Comparison of ENCODE assay signal across 1 cellular context in the genomic region with DNA sequence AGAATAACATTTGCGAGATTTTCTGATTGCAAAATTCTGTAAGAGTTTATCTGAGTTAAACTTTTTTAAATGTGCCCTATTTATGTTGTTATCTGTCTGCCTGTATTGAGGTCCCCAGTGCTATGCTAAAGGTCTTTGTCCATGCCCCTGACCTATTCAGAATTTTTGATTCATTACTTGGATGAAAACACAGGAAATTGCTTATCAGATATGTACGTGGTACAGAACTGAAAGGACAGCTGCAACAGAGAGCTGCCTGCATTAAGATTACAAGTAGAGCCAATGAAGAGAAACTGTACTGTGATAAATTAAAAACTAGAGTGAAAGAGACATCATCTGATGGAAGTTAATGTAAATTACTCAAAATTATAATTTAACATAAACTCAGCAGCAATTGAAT.
TF ChIP-seq lines count a peak whose summit lies in the region.

No MANE protein-coding gene starts in this region.

TF ChIP-seq in HepG2, 621 proteins besides CTCF, POLR2A, EP300 and RAD21 (continued from another document):
- TF ChIP-seq, protein P1, sequence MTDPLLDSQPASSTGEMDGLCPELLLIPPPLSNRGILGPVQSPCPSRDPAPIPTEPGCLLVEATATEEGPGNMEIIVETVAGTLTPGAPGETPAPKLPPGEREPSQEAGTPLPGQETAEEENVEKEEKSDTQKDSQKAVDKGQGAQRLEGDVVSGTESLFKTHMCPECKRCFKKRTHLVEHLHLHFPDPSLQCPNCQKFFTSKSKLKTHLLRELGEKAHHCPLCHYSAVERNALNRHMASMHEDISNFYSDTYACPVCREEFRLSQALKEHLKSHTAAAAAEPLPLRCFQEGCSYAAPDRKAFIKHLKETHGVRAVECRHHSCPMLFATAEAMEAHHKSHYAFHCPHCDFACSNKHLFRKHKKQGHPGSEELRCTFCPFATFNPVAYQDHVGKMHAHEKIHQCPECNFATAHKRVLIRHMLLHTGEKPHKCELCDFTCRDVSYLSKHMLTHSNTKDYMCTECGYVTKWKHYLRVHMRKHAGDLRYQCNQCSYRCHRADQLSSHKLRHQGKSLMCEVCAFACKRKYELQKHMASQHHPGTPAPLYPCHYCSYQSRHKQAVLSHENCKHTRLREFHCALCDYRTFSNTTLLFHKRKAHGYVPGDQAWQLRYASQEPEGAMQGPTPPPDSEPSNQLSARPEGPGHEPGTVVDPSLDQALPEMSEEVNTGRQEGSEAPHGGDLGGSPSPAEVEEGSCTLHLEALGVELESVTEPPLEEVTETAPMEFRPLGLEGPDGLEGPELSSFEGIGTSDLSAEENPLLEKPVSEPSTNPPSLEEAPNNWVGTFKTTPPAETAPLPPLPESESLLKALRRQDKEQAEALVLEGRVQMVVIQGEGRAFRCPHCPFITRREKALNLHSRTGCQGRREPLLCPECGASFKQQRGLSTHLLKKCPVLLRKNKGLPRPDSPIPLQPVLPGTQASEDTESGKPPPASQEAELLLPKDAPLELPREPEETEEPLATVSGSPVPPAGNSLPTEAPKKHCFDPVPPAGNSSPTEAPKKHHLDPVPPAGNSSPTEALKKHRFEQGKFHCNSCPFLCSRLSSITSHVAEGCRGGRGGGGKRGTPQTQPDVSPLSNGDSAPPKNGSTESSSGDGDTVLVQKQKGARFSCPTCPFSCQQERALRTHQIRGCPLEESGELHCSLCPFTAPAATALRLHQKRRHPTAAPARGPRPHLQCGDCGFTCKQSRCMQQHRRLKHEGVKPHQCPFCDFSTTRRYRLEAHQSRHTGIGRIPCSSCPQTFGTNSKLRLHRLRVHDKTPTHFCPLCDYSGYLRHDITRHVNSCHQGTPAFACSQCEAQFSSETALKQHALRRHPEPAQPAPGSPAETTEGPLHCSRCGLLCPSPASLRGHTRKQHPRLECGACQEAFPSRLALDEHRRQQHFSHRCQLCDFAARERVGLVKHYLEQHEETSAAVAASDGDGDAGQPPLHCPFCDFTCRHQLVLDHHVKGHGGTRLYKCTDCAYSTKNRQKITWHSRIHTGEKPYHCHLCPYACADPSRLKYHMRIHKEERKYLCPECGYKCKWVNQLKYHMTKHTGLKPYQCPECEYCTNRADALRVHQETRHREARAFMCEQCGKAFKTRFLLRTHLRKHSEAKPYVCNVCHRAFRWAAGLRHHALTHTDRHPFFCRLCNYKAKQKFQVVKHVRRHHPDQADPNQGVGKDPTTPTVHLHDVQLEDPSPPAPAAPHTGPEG (CRISPR knock-in tag; IDR thresholded peaks at IDR 0.05), result no peak
